In genomic region chr14:99271288-99271941, GRCh38 we compare ENCODE assay signal across 1 cellular context.
TF ChIP-seq lines count a peak whose summit lies in the region.

No MANE protein-coding gene starts in this region.

TF ChIP-seq in GM23338, 12 proteins besides CTCF, POLR2A, EP300 and RAD21 (continued from another document):
- TF ChIP-seq REST (IDR thresholded peaks at IDR 0.05; ENCODE audit: unreplicated experiment) (no peak), NANOG (IDR thresholded peaks at IDR 0.05; ENCODE audit: borderline replicate concordance) (no peak), EZH2 (IDR thresholded peaks at IDR 0.05; ENCODE audit: low read depth, unreplicated experiment) (no peak), POLR2AphosphoS5 (IDR thresholded peaks at IDR 0.05; ENCODE audit: low read depth) (no peak), CREB1 (CRISPR knock-in tag; IDR thresholded peaks at IDR 0.05; ENCODE audit: low read depth) (no peak)
